In genomic region chr13:36750046-36750445, GRCh38 we compare ENCODE assay signal across 7 cellular contexts.
"Had no signal": no experiment of that assay in that cellular context is flagged by ENCODE, and none has a peak within 500 bp of the region (broad histone marks: within the 10 kb centered on the region; RNA-seq: fewer than 3 reads in every experiment).

No MANE protein-coding gene starts in this region.

- H3K36me3 ChIP-seq: HAP-1 had no signal

- H3K4me3 ChIP-seq: GM23248, HAP-1, K562 had no signal

- DNase-seq: GM23248, GOT3, HFFc6, IMR-90 had no signal

- H2AFZ ChIP-seq: GM23248 had no signal

- H3K9me3 ChIP-seq: HAP-1 had no signal

- H3K27ac Mint-ChIP-seq: HFFc6 had no signal

- H3K9me3 Mint-ChIP-seq: HFFc6 had no signal

- ATAC-seq: HCT116, K562 had no signal

- H3K9ac ChIP-seq: GM23248 had no signal

- H3K4me3 Mint-ChIP-seq: HFFc6 had no signal

- H3K27ac ChIP-seq: GM23248 had no signal
